ENCODE assay signal across 1 cellular context in genomic region chr6:2102316-2102883, GRCh38.
TF ChIP-seq lines count a peak whose summit lies in the region.

No MANE protein-coding gene starts in this region.

TF ChIP-seq in K562, 482 proteins besides CTCF, POLR2A, EP300 and RAD21:
- TF ChIP-seq ZNF165 (CRISPR knock-in tag; IDR thresholded peaks at IDR 0.05; ENCODE audit: borderline replicate concordance) (no peak), CEBPG (CRISPR knock-in tag; IDR thresholded peaks at IDR 0.05) (no peak), CEBPG (tag; conservative IDR thresholded peaks at IDR 0.05 in 1 of 2, IDR thresholded peaks at IDR 0.05 in 1 of 2) (peak in 1 of 2 experiments; percentile 55; a peak in 2 of 4 replicates), CEBPB (tag; IDR thresholded peaks at IDR 0.05) (peak; percentile 58; the same call in 1 of the 2 replicates)
